ENCODE assay signal across 8 cellular contexts in genomic region chr1:181134543-181135461, GRCh38. TPM values are rescaled to one million over a fixed set of nuclear protein-coding genes. Genes with fewer than 3 reads are reported as not detected.
DNase-seq lines count a peak whose midpoint lies in the region; ATAC-seq and TF ChIP-seq lines count a peak whose summit lies in the region.

No MANE protein-coding gene starts in this region.

- peak overlapping the region; percentile 96 for H3K4me2 ChIP-seq in OCI-LY3 (ENCODE audit: low read length)

- peak; percentile 46 for ATAC-seq in GM18867 (IDR thresholded peaks at IDR 0.05; ENCODE audit: unreplicated experiment)
- peak; percentile 33 for ATAC-seq in HG03159 (IDR thresholded peaks at IDR 0.05; ENCODE audit: unreplicated experiment)
- peak; percentile 78 for ATAC-seq in body of pancreas

- TF ChIP-seq POLR2A in body of pancreas (IDR thresholded peaks at IDR 0.05) (peak in 2 of 3 donors; percentile 14 to 28), lower leg skin (IDR thresholded peaks at IDR 0.05) (no peak)

- H3K79me2 ChIP-seq in OCI-LY3 (ENCODE audit: low read length): peaks cover 17% of the 10 kb centered on the region

- TF ChIP-seq CTCF in OCI-LY3 (IDR thresholded peaks at IDR 0.05; ENCODE audit: low read depth, low read length) (no peak), body of pancreas (IDR thresholded peaks at IDR 0.05) (no peak), lower leg skin (IDR thresholded peaks at IDR 0.05) (no peak), tibial artery (IDR thresholded peaks at IDR 0.05) (no peak)

- H3K4me1 ChIP-seq in OCI-LY3 (ENCODE audit: low read length) (peaks cover 81% of the 10 kb centered on the region), body of pancreas (peaks cover 27% of the 10 kb centered on the region), tibial artery (peaks cover 0 to 25% (median 15%) of the 10 kb centered on the region in 4 donors)

- peak; percentile 94 for DNase-seq in CD1c-positive myeloid dendritic cell (ENCODE audit: extremely low spot score)
- DNase-seq in body of pancreas: peak; percentile 44 to 84 (median 66)
- peak; percentile 69 to 90 for DNase-seq in lower leg skin (ENCODE audit: low spot score in 2 of 2)
- peak in 1 of 2 donors; percentile 81 for DNase-seq in tibial artery
- no peak for DNase-seq in globus pallidus (ENCODE audit: low spot score)

- H3K9me3 ChIP-seq in OCI-LY3 (ENCODE audit: insufficient read depth, low read length) (no peaks in the 10 kb centered on the region), body of pancreas (no peaks in the 10 kb centered on the region), tibial artery (no peaks in the 10 kb centered on the region)

- H3K27me3 ChIP-seq in OCI-LY3 (ENCODE audit: low read depth, low read length) (0 out of 2 replicates have a peak, but pooled peaks cover 6% of the 10 kb centered on the region), body of pancreas (no peaks in the 10 kb centered on the region), tibial artery (no peaks in the 10 kb centered on the region)

- no peaks in the 10 kb centered on the region for H3K36me3 ChIP-seq in OCI-LY3 (replicated peaks; ENCODE audit: low read depth, low read length)
- H3K36me3 ChIP-seq in body of pancreas (replicated peaks in 1 of 2; ENCODE audit: insufficient read depth in 1 of 2, low read depth in 2 of 2): no peaks in the 10 kb centered on the region
- no peaks in the 10 kb centered on the region for H3K36me3 ChIP-seq in tibial artery

- H3K4me3 ChIP-seq in OCI-LY3 (ENCODE audit: low read length) (peak overlapping the region; percentile 75), body of pancreas (no peak overlapping the region), lower leg skin (ENCODE audit: low read depth, poor library complexity, severe bottlenecking) (no peak overlapping the region), tibial artery (no peak overlapping the region)

- H4K20me1 ChIP-seq in OCI-LY3 (ENCODE audit: insufficient read depth, low read length): no peaks in the 10 kb centered on the region

- H3K9ac ChIP-seq in OCI-LY3 (ENCODE audit: low read length): peak overlapping the region; percentile 81

- 68 to 75% methylated on average over 17 of the region's 17 CpGs for WGBS in body of pancreas, 2 donors
- 35 to 41% methylated on average over 17 of the region's 17 CpGs for WGBS in lower leg skin, 2 donors

- intact Hi-C loops in body of pancreas (cut with DNase I): no loop called here
- intact Hi-C loops in lower leg skin (cut with DNase I; ENCODE audit: low total_unique reads): no loop called here
- intact Hi-C loops in tibial artery (cut with DNase I; ENCODE audit: low total_unique reads): no loop called here

- no peak overlapping the region for H2AFZ ChIP-seq in OCI-LY3 (ENCODE audit: low read depth, low read length)

- peak overlapping the region; percentile 75 for H3K27ac ChIP-seq in OCI-LY3 (ENCODE audit: low read length)
- H3K27ac ChIP-seq in body of pancreas: peak overlapping the region in 3 of 4 donors; percentile 24 to 68 (median 56)
- H3K27ac ChIP-seq in tibial artery: peak overlapping the region; percentile 10 to 59

RNA-seq across cellular contexts. Expression of gene IER5, which starts 46.3 kb away (rescaled TPM):
- total RNA-seq in body of pancreas (1 to 10 TPM; 6.6 to 6.7 TPM), lower leg skin (10 to 100 TPM; 36.7 to 53.4 (median 48.3) TPM)

Comparison
In these comparisons a context has a peak if more than half of its experiments do, and no peak if none do; other contexts are left out.
1. POLR2A ChIP-seq: peak in body of pancreas (2 of 3); none in lower leg skin (0 of 2).
2. RNA of gene IER5, which starts 46.3 kb away (total RNA-seq): 36.7 to 53.4 TPM in lower leg skin; 6.6 to 6.7 TPM in body of pancreas; every median in the first group is over 4 times any median in the second.
3. Peak in every context shown above with its lines, with median percentiles within 50 percentile points of each other: ATAC-seq and H3K27ac ChIP-seq.